Comparison of ENCODE assay signal across 1 cellular context in genomic region chr3:119792270-119792669, GRCh38.
TF ChIP-seq lines count a peak whose summit lies in the region.

No MANE protein-coding gene starts in this region.

TF ChIP-seq in HepG2, 621 proteins besides CTCF, POLR2A, EP300 and RAD21 (continued from another document):
- TF ChIP-seq SNAPC4 (CRISPR knock-in tag; IDR thresholded peaks at IDR 0.05) (no peak), ZNF318 (CRISPR knock-in tag; IDR thresholded peaks at IDR 0.05) (no peak), AKNA (CRISPR knock-in tag; IDR thresholded peaks at IDR 0.05; ENCODE audit: borderline replicate concordance) (no peak), PBX3 (CRISPR knock-in tag; IDR thresholded peaks at IDR 0.05; ENCODE audit: borderline replicate concordance) (no peak), ZNF33A (CRISPR knock-in tag; IDR thresholded peaks at IDR 0.05; ENCODE audit: borderline replicate concordance) (no peak), ZNF101 (CRISPR knock-in tag; IDR thresholded peaks at IDR 0.05; ENCODE audit: borderline replicate concordance, low read depth) (no peak), ZBTB14 (CRISPR knock-in tag; IDR thresholded peaks at IDR 0.05) (no peak), ZNF446 (CRISPR knock-in tag; IDR thresholded peaks at IDR 0.05) (no peak), ZNF703 (CRISPR knock-in tag; IDR thresholded peaks at IDR 0.05; ENCODE audit: borderline replicate concordance) (no peak), UBTF (CRISPR knock-in tag; IDR thresholded peaks at IDR 0.05) (no peak), MXD1 (CRISPR knock-in tag; IDR thresholded peaks at IDR 0.05) (no peak)
